Comparison of ENCODE assay signal across 1 cellular context in the genomic region with DNA sequence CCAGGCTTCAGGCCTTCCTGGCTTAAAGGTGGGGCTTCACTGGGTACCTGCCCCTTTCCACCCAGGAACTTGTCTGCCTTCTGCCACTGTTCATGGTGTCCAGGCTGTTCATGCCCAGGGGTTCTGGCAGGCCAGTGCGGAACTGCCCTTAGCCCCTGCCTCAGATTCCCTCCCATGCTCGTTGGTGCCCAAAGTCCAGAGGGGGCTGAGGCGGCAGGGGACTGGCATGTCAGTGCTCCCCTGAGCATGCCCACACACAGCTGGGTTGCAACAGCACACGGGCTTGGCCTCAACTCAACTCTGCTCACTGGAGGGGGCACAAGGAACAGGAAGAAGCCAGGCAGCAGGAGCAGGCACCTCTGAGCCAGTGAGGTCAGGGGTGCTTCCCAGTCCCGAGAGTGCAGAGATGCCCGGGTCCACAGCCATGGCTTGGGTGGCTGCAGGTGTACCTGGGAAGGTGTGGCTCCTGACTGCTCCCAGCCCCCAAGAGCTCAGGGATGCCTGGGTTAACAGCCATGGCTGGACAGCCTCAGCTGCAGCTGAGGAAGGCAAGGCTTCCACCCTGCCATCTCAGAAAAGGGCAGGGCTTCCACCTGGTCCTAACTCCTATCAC.
TF ChIP-seq lines count a peak whose summit lies in the region.

No MANE protein-coding gene starts in this region.

TF ChIP-seq in GM23338, 12 proteins besides CTCF, POLR2A, EP300 and RAD21 (continued from another document):
- TF ChIP-seq, protein P1, sequence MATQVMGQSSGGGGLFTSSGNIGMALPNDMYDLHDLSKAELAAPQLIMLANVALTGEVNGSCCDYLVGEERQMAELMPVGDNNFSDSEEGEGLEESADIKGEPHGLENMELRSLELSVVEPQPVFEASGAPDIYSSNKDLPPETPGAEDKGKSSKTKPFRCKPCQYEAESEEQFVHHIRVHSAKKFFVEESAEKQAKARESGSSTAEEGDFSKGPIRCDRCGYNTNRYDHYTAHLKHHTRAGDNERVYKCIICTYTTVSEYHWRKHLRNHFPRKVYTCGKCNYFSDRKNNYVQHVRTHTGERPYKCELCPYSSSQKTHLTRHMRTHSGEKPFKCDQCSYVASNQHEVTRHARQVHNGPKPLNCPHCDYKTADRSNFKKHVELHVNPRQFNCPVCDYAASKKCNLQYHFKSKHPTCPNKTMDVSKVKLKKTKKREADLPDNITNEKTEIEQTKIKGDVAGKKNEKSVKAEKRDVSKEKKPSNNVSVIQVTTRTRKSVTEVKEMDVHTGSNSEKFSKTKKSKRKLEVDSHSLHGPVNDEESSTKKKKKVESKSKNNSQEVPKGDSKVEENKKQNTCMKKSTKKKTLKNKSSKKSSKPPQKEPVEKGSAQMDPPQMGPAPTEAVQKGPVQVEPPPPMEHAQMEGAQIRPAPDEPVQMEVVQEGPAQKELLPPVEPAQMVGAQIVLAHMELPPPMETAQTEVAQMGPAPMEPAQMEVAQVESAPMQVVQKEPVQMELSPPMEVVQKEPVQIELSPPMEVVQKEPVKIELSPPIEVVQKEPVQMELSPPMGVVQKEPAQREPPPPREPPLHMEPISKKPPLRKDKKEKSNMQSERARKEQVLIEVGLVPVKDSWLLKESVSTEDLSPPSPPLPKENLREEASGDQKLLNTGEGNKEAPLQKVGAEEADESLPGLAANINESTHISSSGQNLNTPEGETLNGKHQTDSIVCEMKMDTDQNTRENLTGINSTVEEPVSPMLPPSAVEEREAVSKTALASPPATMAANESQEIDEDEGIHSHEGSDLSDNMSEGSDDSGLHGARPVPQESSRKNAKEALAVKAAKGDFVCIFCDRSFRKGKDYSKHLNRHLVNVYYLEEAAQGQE (IDR thresholded peaks at IDR 0.05; ENCODE audit: unreplicated experiment) = no peak
- no peak for TF ChIP-seq EZH2phosphoT487 (IDR thresholded peaks at IDR 0.05; ENCODE audit: unreplicated experiment)
- TF ChIP-seq ZNF114 (CRISPR knock-in tag; IDR thresholded peaks at IDR 0.05) = no peak
- TF ChIP-seq NANOG (IDR thresholded peaks at IDR 0.05; ENCODE audit: borderline replicate concordance) = no peak
- TF ChIP-seq, protein P2, sequence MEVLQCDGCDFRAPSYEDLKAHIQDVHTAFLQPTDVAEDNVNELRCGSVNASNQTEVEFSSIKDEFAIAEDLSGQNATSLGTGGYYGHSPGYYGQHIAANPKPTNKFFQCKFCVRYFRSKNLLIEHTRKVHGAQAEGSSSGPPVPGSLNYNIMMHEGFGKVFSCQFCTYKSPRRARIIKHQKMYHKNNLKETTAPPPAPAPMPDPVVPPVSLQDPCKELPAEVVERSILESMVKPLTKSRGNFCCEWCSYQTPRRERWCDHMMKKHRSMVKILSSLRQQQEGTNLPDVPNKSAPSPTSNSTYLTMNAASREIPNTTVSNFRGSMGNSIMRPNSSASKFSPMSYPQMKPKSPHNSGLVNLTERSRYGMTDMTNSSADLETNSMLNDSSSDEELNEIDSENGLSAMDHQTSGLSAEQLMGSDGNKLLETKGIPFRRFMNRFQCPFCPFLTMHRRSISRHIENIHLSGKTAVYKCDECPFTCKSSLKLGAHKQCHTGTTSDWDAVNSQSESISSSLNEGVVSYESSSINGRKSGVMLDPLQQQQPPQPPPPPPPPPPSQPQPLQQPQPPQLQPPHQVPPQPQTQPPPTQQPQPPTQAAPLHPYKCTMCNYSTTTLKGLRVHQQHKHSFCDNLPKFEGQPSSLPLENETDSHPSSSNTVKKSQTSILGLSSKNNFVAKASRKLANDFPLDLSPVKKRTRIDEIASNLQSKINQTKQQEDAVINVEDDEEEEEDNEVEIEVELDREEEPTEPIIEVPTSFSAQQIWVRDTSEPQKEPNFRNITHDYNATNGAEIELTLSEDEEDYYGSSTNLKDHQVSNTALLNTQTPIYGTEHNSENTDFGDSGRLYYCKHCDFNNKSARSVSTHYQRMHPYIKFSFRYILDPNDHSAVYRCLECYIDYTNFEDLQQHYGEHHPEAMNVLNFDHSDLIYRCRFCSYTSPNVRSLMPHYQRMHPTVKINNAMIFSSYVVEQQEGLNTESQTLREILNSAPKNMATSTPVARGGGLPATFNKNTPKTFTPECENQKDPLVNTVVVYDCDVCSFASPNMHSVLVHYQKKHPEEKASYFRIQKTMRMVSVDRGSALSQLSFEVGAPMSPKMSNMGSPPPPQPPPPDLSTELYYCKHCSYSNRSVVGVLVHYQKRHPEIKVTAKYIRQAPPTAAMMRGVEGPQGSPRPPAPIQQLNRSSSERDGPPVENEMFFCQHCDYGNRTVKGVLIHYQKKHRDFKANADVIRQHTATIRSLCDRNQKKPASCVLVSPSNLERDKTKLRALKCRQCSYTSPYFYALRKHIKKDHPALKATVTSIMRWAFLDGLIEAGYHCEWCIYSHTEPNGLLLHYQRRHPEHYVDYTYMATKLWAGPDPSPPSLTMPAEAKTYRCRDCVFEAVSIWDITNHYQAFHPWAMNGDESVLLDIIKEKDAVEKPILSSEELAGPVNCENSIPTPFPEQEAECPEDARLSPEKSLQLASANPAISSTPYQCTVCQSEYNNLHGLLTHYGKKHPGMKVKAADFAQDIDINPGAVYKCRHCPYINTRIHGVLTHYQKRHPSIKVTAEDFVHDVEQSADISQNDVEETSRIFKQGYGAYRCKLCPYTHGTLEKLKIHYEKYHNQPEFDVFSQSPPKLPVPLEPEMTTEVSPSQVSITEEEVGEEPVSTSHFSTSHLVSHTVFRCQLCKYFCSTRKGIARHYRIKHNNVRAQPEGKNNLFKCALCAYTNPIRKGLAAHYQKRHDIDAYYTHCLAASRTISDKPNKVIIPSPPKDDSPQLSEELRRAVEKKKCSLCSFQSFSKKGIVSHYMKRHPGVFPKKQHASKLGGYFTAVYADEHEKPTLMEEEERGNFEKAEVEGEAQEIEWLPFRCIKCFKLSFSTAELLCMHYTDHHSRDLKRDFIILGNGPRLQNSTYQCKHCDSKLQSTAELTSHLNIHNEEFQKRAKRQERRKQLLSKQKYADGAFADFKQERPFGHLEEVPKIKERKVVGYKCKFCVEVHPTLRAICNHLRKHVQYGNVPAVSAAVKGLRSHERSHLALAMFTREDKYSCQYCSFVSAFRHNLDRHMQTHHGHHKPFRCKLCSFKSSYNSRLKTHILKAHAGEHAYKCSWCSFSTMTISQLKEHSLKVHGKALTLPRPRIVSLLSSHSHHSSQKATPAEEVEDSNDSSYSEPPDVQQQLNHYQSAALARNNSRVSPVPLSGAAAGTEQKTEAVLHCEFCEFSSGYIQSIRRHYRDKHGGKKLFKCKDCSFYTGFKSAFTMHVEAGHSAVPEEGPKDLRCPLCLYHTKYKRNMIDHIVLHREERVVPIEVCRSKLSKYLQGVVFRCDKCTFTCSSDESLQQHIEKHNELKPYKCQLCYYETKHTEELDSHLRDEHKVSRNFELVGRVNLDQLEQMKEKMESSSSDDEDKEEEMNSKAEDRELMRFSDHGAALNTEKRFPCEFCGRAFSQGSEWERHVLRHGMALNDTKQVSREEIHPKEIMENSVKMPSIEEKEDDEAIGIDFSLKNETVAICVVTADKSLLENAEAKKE (CRISPR knock-in tag; IDR thresholded peaks at IDR 0.05) = no peak
- TF ChIP-seq CREB1 (CRISPR knock-in tag; IDR thresholded peaks at IDR 0.05; ENCODE audit: low read depth) = no peak
- no peak for TF ChIP-seq STAT1 (IDR thresholded peaks at IDR 0.05; ENCODE audit: unreplicated experiment)
